Comparison of ENCODE assay signal across 21 cellular contexts in genomic region chr5:107458322-107458721, GRCh38.
A peak's percentile ranks its signal among the peaks of the same experiment; 100 is the strongest.
DNase-seq lines count a peak whose midpoint lies in the region; ATAC-seq, FAIRE-seq and TF ChIP-seq lines count a peak whose summit lies in the region.
"Had no signal": no experiment of that assay in that cellular context is flagged by ENCODE, and none has a peak within 500 bp of the region (broad histone marks: within the 10 kb centered on the region; RNA-seq: fewer than 3 reads in every experiment).

No MANE protein-coding gene starts in this region.

- CTCF ChIA-PET in endothelial cell of umbilical vein (lab: Charles Lee), result no interaction called here

- H3K9ac ChIP-seq in endothelial cell of umbilical vein (replicated peaks; ENCODE audit: extremely low read depth, insufficient read depth, low read length) (no peak overlapping the region), GM23248 (no peak overlapping the region)
- H3K9ac ChIP-seq: BLaER1 had no signal

- intact Hi-C loops in endothelial cell of umbilical vein (cut with micrococcal nuclease), result no loop called here
- intact Hi-C loops in mucosa of descending colon (cut with DNase I, micrococcal nuclease), result no loop called here
- intact Hi-C loops in body of pancreas (cut with DNase I), result no loop called here

- peaks cover 2% of the 10 kb centered on the region for H3K27me3 Mint-ChIP-seq in GM23338 (ENCODE audit: insufficient read depth, low read depth, poor library complexity)

- H3K9me1 ChIP-seq in endothelial cell of umbilical vein (replicated peaks; ENCODE audit: control insufficient read depth, extremely low read depth, insufficient read depth, low read length), result no peaks in the 10 kb centered on the region

- H3K36me3 ChIP-seq in GM23338 (ENCODE audit: insufficient read depth) (no peaks in the 10 kb centered on the region), endothelial cell of umbilical vein (ENCODE audit: control insufficient read depth in 2 of 2, extremely low read depth in 1 of 2, insufficient read depth in 2 of 2, low read length in 2 of 2) (no peaks in the 10 kb centered on the region), mucosa of descending colon (ENCODE audit: low read depth) (no peaks in the 10 kb centered on the region), GM23248 (ENCODE audit: low read depth) (no peaks in the 10 kb centered on the region), body of pancreas (replicated peaks in 1 of 2; ENCODE audit: insufficient read depth in 1 of 2, low read depth in 2 of 2) (no peaks in the 10 kb centered on the region)
- H3K36me3 ChIP-seq: BLaER1 had no signal

- FAIRE-seq in endothelial cell of umbilical vein (lab: Jason Lieb, UNC), result peak; percentile 8
- FAIRE-seq: D721Med, GM12891, H1 had no signal

- dilution Hi-C loops in endothelial cell of umbilical vein (cut with MboI; ENCODE audit: extremely low pct_ligation_motif_present, low sequenced_read_pairs), result no loop called here

- POLR2A ChIA-PET in endothelial cell of umbilical vein (lab: Charles Lee), result no interaction called here

- DNase-seq in GM23338 (ENCODE audit: low spot score) (no peak), endothelial cell of umbilical vein (ENCODE audit: low read depth, low spot score) (no peak), mucosa of descending colon (no peak), EL (no peak), GM23248 (no peak), NK-92 (lab: John Stamatoyannopoulos, UW; ENCODE audit: unreplicated experiment) (no peak), body of pancreas (no peak)
- DNase-seq: Caco-2; CD4-positive, CD25-positive, alpha-beta regulatory T cell; CD8-positive, alpha-beta T cell; DMS 273 treated with DMSO at 0.1 percent for 48 hours; DMS79; GF-D8; H7; HCEC 1CT had no signal

- H3F3A ChIP-seq in GM23338 (replicated peaks; ENCODE audit: low read depth), result no peaks in the 10 kb centered on the region
- H3F3A ChIP-seq in GM23248 (ENCODE audit: insufficient read depth), result no peaks in the 10 kb centered on the region

- H3K4me3 ChIP-seq in GM23338 (no peak overlapping the region), endothelial cell of umbilical vein (replicated peaks in 1 of 3; ENCODE audit: insufficient read depth in 1 of 3, low read depth in 1 of 3, low read length in 3 of 3) (no peak overlapping the region), mucosa of descending colon (no peak overlapping the region), GM23248 (no peak overlapping the region), body of pancreas (no peak overlapping the region)
- H3K4me3 ChIP-seq: BLaER1 had no signal

- H3K79me2 ChIP-seq in GM23338 (replicated peaks; ENCODE audit: insufficient read depth), result peaks cover 5% of the 10 kb centered on the region
- H3K79me2 ChIP-seq in endothelial cell of umbilical vein (ENCODE audit: control insufficient read depth, insufficient read depth, low read length), result no peaks in the 10 kb centered on the region
- H3K79me2 ChIP-seq in GM23248 (ENCODE audit: insufficient read depth), result no peaks in the 10 kb centered on the region

- H4K20me1 ChIP-seq in GM23338 (replicated peaks; ENCODE audit: insufficient read depth) (no peaks in the 10 kb centered on the region), endothelial cell of umbilical vein (replicated peaks; ENCODE audit: control insufficient read depth, extremely low read depth, insufficient read depth, low read length) (no peaks in the 10 kb centered on the region), GM23248 (ENCODE audit: insufficient read depth) (no peaks in the 10 kb centered on the region)
- H4K20me1 ChIP-seq: BLaER1 had no signal

- no peaks in the 10 kb centered on the region; the same call in 1 of the 2 replicates for H3K9me2 ChIP-seq in GM23338 (ENCODE audit: insufficient read depth)
- H3K9me2 ChIP-seq in GM23248 (ENCODE audit: insufficient read depth), result no peaks in the 10 kb centered on the region

- H3K27ac Mint-ChIP-seq in GM23338, result 0 out of 2 replicates have a peak overlapping the region, but pooled peaks have one; percentile 7
- H3K27ac Mint-ChIP-seq: B cell; CD4-positive, CD25-positive, alpha-beta regulatory T cell; CD8-positive, alpha-beta T cell had no signal

- in situ Hi-C loops in GM23248 (cut with MboI), result no loop called here

- WGBS in GM23248 (ENCODE audit: low coverage in 1 of 2, low lambda C conversion rate in 2 of 2, missing lambda C conversion rate in 2 of 2), 2 experiments, result 69 to 71% methylated on average over 5 of the region's 5 CpGs
- WGBS in body of pancreas, 2 donors, result 70 to 73% methylated on average over 5 of the region's 5 CpGs

- TF ChIP-seq POLR2A in endothelial cell of umbilical vein (IDR thresholded peaks at IDR 0.05; ENCODE audit: low read depth, low read length) (no peak), body of pancreas (IDR thresholded peaks at IDR 0.05) (no peak)

- no peak for TF ChIP-seq CTCF in GM23338 (conservative IDR thresholded peaks at IDR 0.05; ENCODE audit: low read depth in 2 of 2)
- no peak for TF ChIP-seq CTCF in endothelial cell of umbilical vein (IDR thresholded peaks at IDR 0.05; ENCODE audit: extremely low read depth in 1 of 2, insufficient read depth in 1 of 2, low read depth in 1 of 2, low read length in 2 of 2)
- TF ChIP-seq CTCF in mucosa of descending colon (IDR thresholded peaks at IDR 0.05), result no peak
- TF ChIP-seq CTCF in body of pancreas (IDR thresholded peaks at IDR 0.05), result no peak

- no peak for ATAC-seq in GM23338
- peak; percentile 79 for ATAC-seq in mucosa of descending colon
- ATAC-seq in body of pancreas, result no peak
- ATAC-seq: CD8-positive, alpha-beta T cell had no signal

- no peaks in the 10 kb centered on the region for H3K9me3 Mint-ChIP-seq in GM23338
- H3K9me3 Mint-ChIP-seq: CD8-positive, alpha-beta T cell had no signal

- H3K9me3 ChIP-seq in endothelial cell of umbilical vein (replicated peaks; ENCODE audit: control insufficient read depth, insufficient read depth, low read length) (no peaks in the 10 kb centered on the region), mucosa of descending colon (no peaks in the 10 kb centered on the region), GM23248 (ENCODE audit: low read depth) (no peaks in the 10 kb centered on the region), body of pancreas (no peaks in the 10 kb centered on the region)
- H3K9me3 ChIP-seq: BLaER1, Caco-2 had no signal

- H2AFZ ChIP-seq in GM23338, result no peak overlapping the region
- no peak overlapping the region for H2AFZ ChIP-seq in endothelial cell of umbilical vein (ENCODE audit: low read depth, low read length)
- H2AFZ ChIP-seq in GM23248, result no peak overlapping the region

- H3K4me2 ChIP-seq in GM23338 (no peak overlapping the region), endothelial cell of umbilical vein (ENCODE audit: insufficient read depth, low read length) (no peak overlapping the region), GM23248 (ENCODE audit: unreplicated experiment) (no peak overlapping the region)
- H3K4me2 ChIP-seq: BLaER1 had no signal

- peaks cover 39% of the 10 kb centered on the region for H3K4me1 ChIP-seq in GM23338 (ENCODE audit: insufficient read depth)
- no peaks in the 10 kb centered on the region for H3K4me1 ChIP-seq in endothelial cell of umbilical vein (ENCODE audit: control insufficient read depth, extremely low read depth, insufficient read depth, low read length)
- H3K4me1 ChIP-seq in mucosa of descending colon (ENCODE audit: low read depth), result peaks cover 4% of the 10 kb centered on the region
- 0 out of 2 replicates have a peak, but pooled peaks cover 7% of the 10 kb centered on the region for H3K4me1 ChIP-seq in GM23248 (ENCODE audit: insufficient read depth)
- H3K4me1 ChIP-seq in body of pancreas, result no peaks in the 10 kb centered on the region
- H3K4me1 ChIP-seq: BLaER1 had no signal

- H3K4me1 Mint-ChIP-seq in GM23338, result peaks cover 64% of the 10 kb centered on the region
- H3K4me1 Mint-ChIP-seq: B cell; CD4-positive, CD25-positive, alpha-beta regulatory T cell had no signal

- no TSS peak for BruUV-seq in endothelial cell of umbilical vein (replicated peaks; lab: Mats Ljungman, UMichigan)

- no peak overlapping the region for H3K27ac ChIP-seq in GM23338 (ENCODE audit: low read depth)
- H3K27ac ChIP-seq in endothelial cell of umbilical vein (ENCODE audit: insufficient read depth, low read depth, low read length), result no peak overlapping the region
- no peak overlapping the region for H3K27ac ChIP-seq in GM23248
- no peak overlapping the region for H3K27ac ChIP-seq in body of pancreas
- H3K27ac ChIP-seq: BLaER1, C4-2B had no signal

- H3K27me3 ChIP-seq in GM23338 (ENCODE audit: insufficient read depth) (no peaks in the 10 kb centered on the region), endothelial cell of umbilical vein (ENCODE audit: control insufficient read depth in 2 of 2, insufficient read depth in 2 of 2, low read length in 2 of 2) (no peaks in the 10 kb centered on the region), GM23248 (replicated peaks; ENCODE audit: insufficient read depth) (peaks cover 61% of the 10 kb centered on the region), body of pancreas (peaks cover 0 to 3% of the 10 kb centered on the region in 2 donors)
- H3K27me3 ChIP-seq: BLaER1 had no signal

- H3K36me3 Mint-ChIP-seq in GM23338 (ENCODE audit: low read depth), result no peaks in the 10 kb centered on the region
- H3K36me3 Mint-ChIP-seq: CD4-positive, CD25-positive, alpha-beta regulatory T cell; CD8-positive, alpha-beta T cell had no signal

- no peak overlapping the region for H3K4me3 Mint-ChIP-seq in GM23338
- H3K4me3 Mint-ChIP-seq: B cell; CD4-positive, CD25-positive, alpha-beta regulatory T cell; CD8-positive, alpha-beta T cell had no signal

TF ChIP-seq in GM23338, 12 proteins besides CTCF, POLR2A, EP300 and RAD21 (continues in another document):
- no peak for TF ChIP-seq EZH2 (IDR thresholded peaks at IDR 0.05; ENCODE audit: low read depth, unreplicated experiment)

TF ChIP-seq in endothelial cell of umbilical vein, 7 proteins besides CTCF, POLR2A, EP300 and RAD21:
- no peak for TF ChIP-seq JUN (IDR thresholded peaks at IDR 0.05; ENCODE audit: borderline replicate concordance, insufficient read depth, insufficient read length, low read depth)
- no peak for TF ChIP-seq EZH2 (IDR thresholded peaks at IDR 0.05; ENCODE audit: borderline replicate concordance, low read depth, low read length, severe bottlenecking)
- no peak for TF ChIP-seq POLR2AphosphoS5 (IDR thresholded peaks at IDR 0.05; ENCODE audit: insufficient read depth, low read depth, low read length)
- no peak for TF ChIP-seq MAX (IDR thresholded peaks at IDR 0.05; ENCODE audit: insufficient read depth, insufficient read length)
- TF ChIP-seq GATA2 (IDR thresholded peaks at IDR 0.05; ENCODE audit: insufficient read depth, insufficient read length, low read depth, low read length), result no peak
- no peak for TF ChIP-seq MYC (IDR thresholded peaks at IDR 0.05; ENCODE audit: low read depth, low read length)
- TF ChIP-seq FOS (IDR thresholded peaks at IDR 0.05; ENCODE audit: borderline replicate concordance, insufficient read depth, low read length), result no peak
